Comparison of ENCODE assay signal across 24 cellular contexts in the genomic region with DNA sequence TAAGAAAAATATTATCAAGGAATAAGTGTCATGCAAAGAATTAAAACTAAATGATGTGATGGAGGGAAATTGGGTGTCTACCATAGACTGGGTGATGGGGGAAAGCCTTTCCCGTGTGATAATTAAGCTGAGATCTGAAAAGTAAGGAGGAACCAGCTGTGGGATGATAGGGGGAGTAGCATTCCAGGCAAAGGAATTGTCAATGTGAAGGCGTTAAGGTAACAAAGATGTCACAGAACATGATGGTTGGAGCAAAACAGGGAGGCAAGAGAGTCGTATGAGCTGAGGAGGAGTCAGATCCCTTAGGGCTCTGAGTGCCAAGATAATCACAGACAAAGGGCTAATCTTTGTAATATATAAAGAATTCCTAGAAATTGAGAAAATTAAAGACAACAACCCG.
DNase-seq lines count a peak whose midpoint lies in the region; ATAC-seq and TF ChIP-seq lines count a peak whose summit lies in the region.
"Had no signal": no experiment of that assay in that cellular context is flagged by ENCODE, and none has a peak within 500 bp of the region (broad histone marks: within the 10 kb centered on the region; RNA-seq: fewer than 3 reads in every experiment).

No MANE protein-coding gene starts in this region.

- no peak for DNase-seq in natural killer cell treated with Interleukin-12 subunit alpha and Interleukin-12 subunit beta and Interleukin-15 and Interleukin-18, amount 100 ng/mL, for 72 hours (ENCODE audit: low spot score)
- DNase-seq in natural killer cell (no peak), NCI-H774 (lab: John Stamatoyannopoulos, UW) (no peak), OCI-M1 (lab: John Stamatoyannopoulos, UW) (no peak), NCI-H1417 treated with DMSO at 0.1 percent for 48 hours (lab: John Stamatoyannopoulos, UW) (no peak)
- DNase-seq in activated T-helper 2 cell treated with anti-CD3 and anti-CD28 coated beads, Interferon-gamma antibody, Interleukin-2, Interleukin-4, amounts not matched to agents 10 μg/mL and 5 μg/mL and 100 μg/mL, durations not matched to agents 14 hours and 24 hours and 36 hours (ENCODE audit: low spot score) = no peak
- DNase-seq: 8988T; ACHN; BE2C; C1 segment of cervical spinal cord; CD4-positive, alpha-beta memory T cell; CD4-positive, CD25-positive, alpha-beta regulatory T cell; CD8-positive, alpha-beta memory T cell; COR-L47; DMS 273 treated with DMSO at 0.1 percent for 48 hours; DMS153; DMS53; DMS79; DND-41; EL; GDM1 had no signal

- H3K9me3 Mint-ChIP-seq in natural killer cell treated with Interleukin-12 subunit alpha and Interleukin-12 subunit beta and Interleukin-15 and Interleukin-18, amount 100 ng/mL, for 72 hours = peaks cover 4% of the 10 kb centered on the region
- H3K9me3 Mint-ChIP-seq in natural killer cell (no peaks in the 10 kb centered on the region), nephron (no peaks in the 10 kb centered on the region)
- H3K9me3 Mint-ChIP-seq in activated T-helper 2 cell treated with anti-CD3 and anti-CD28 coated beads, Interferon-gamma antibody, Interleukin-2, Interleukin-4, amounts not matched to agents 10 μg/mL and 5 μg/mL and 100 μg/mL, durations not matched to agents 14 hours and 24 hours and 36 hours = peaks cover 3% of the 10 kb centered on the region
- H3K9me3 Mint-ChIP-seq: CD4-positive, alpha-beta memory T cell; CD8-positive, alpha-beta memory T cell had no signal

- peak overlapping the region; percentile 91 to 93 for H3K27ac Mint-ChIP-seq in natural killer cell treated with Interleukin-12 subunit alpha and Interleukin-12 subunit beta and Interleukin-15 and Interleukin-18, amount 100 ng/mL, for 72 hours
- H3K27ac Mint-ChIP-seq in natural killer cell = no peak overlapping the region
- peak overlapping the region; percentile 1 for H3K27ac Mint-ChIP-seq in activated T-helper 2 cell treated with anti-CD3 and anti-CD28 coated beads, Interferon-gamma antibody, Interleukin-2, Interleukin-4, amounts not matched to agents 10 μg/mL and 5 μg/mL and 100 μg/mL, durations not matched to agents 14 hours and 24 hours and 36 hours
- peak overlapping the region; percentile 4 to 90 (median 57) for H3K27ac Mint-ChIP-seq in nephron
- H3K27ac Mint-ChIP-seq: CD14-positive monocyte; CD4-positive, CD25-positive, alpha-beta regulatory T cell; CD8-positive, alpha-beta memory T cell had no signal

- no peak overlapping the region for H3K4me3 Mint-ChIP-seq in natural killer cell treated with Interleukin-12 subunit alpha and Interleukin-12 subunit beta and Interleukin-15 and Interleukin-18, amount 100 ng/mL, for 72 hours
- H3K4me3 Mint-ChIP-seq in natural killer cell (no peak overlapping the region), nephron (no peak overlapping the region)
- H3K4me3 Mint-ChIP-seq in activated T-helper 2 cell treated with anti-CD3 and anti-CD28 coated beads, Interferon-gamma antibody, Interleukin-2, Interleukin-4, amounts not matched to agents 10 μg/mL and 5 μg/mL and 100 μg/mL, durations not matched to agents 14 hours and 24 hours and 36 hours (ENCODE audit: low read depth) = no peak overlapping the region
- H3K4me3 Mint-ChIP-seq: CD14-positive monocyte; CD4-positive, CD25-positive, alpha-beta regulatory T cell; CD8-positive, alpha-beta memory T cell had no signal

- intact Hi-C loops in natural killer cell (cut with micrococcal nuclease) = no loop called here
- intact Hi-C loops in activated T-helper 2 cell treated with anti-CD3 and anti-CD28 coated beads, Interferon-gamma antibody, Interleukin-2, Interleukin-4, amounts not matched to agents 10 μg/mL and 5 μg/mL and 100 μg/mL, durations not matched to agents 14 hours and 24 hours and 36 hours (cut with micrococcal nuclease) = loop anchor here (5.0 kb wide), 1 partner anchor 148 kb away; no protein-coding TSS in a partner anchor

- H3K27me3 Mint-ChIP-seq in natural killer cell treated with Interleukin-12 subunit alpha and Interleukin-12 subunit beta and Interleukin-15 and Interleukin-18, amount 100 ng/mL, for 72 hours = no peaks in the 10 kb centered on the region
- H3K27me3 Mint-ChIP-seq in natural killer cell (ENCODE audit: low read depth in 2 of 2) = no peaks in the 10 kb centered on the region
- H3K27me3 Mint-ChIP-seq in activated T-helper 2 cell treated with anti-CD3 and anti-CD28 coated beads, Interferon-gamma antibody, Interleukin-2, Interleukin-4, amounts not matched to agents 10 μg/mL and 5 μg/mL and 100 μg/mL, durations not matched to agents 14 hours and 24 hours and 36 hours (ENCODE audit: low read depth) = no peaks in the 10 kb centered on the region
- peaks cover 3% of the 10 kb centered on the region for H3K27me3 Mint-ChIP-seq in nephron (ENCODE audit: low read depth)
- H3K27me3 Mint-ChIP-seq: CD4-positive, alpha-beta memory T cell; CD4-positive, CD25-positive, alpha-beta regulatory T cell had no signal

- no peak for TF ChIP-seq CTCF in natural killer cell (IDR thresholded peaks at IDR 0.05)
- TF ChIP-seq CTCF in nephron (IDR thresholded peaks at IDR 0.05; ENCODE audit: unreplicated experiment in 3 of 3) = no peak

- peaks cover 44 to 50% of the 10 kb centered on the region in 2 donors for H3K4me1 Mint-ChIP-seq in natural killer cell treated with Interleukin-12 subunit alpha and Interleukin-12 subunit beta and Interleukin-15 and Interleukin-18, amount 100 ng/mL, for 72 hours (ENCODE audit: low read depth in 2 of 2)
- H3K4me1 Mint-ChIP-seq in natural killer cell (peaks cover 27 to 35% of the 10 kb centered on the region in 2 donors), nephron (peaks cover 8% of the 10 kb centered on the region)
- peaks cover 36% of the 10 kb centered on the region for H3K4me1 Mint-ChIP-seq in activated T-helper 2 cell treated with anti-CD3 and anti-CD28 coated beads, Interferon-gamma antibody, Interleukin-2, Interleukin-4, amounts not matched to agents 10 μg/mL and 5 μg/mL and 100 μg/mL, durations not matched to agents 14 hours and 24 hours and 36 hours (ENCODE audit: low read depth)
- H3K4me1 Mint-ChIP-seq: CD14-positive monocyte had no signal

- ATAC-seq in natural killer cell treated with Interleukin-12 subunit alpha and Interleukin-12 subunit beta and Interleukin-15 and Interleukin-18, amount 100 ng/mL, for 72 hours = no peak
- ATAC-seq in natural killer cell = no peak
- ATAC-seq: GM12878 had no signal

- peaks cover 17% of the 10 kb centered on the region for H3K36me3 Mint-ChIP-seq in natural killer cell treated with Interleukin-12 subunit alpha and Interleukin-12 subunit beta and Interleukin-15 and Interleukin-18, amount 100 ng/mL, for 72 hours
- H3K36me3 Mint-ChIP-seq in natural killer cell (no peaks in the 10 kb centered on the region), nephron (ENCODE audit: low read depth) (no peaks in the 10 kb centered on the region)
- H3K36me3 Mint-ChIP-seq in activated T-helper 2 cell treated with anti-CD3 and anti-CD28 coated beads, Interferon-gamma antibody, Interleukin-2, Interleukin-4, amounts not matched to agents 10 μg/mL and 5 μg/mL and 100 μg/mL, durations not matched to agents 14 hours and 24 hours and 36 hours (ENCODE audit: low read depth) = peaks cover 7% of the 10 kb centered on the region
- H3K36me3 Mint-ChIP-seq: CD14-positive monocyte; CD4-positive, alpha-beta memory T cell; CD4-positive, CD25-positive, alpha-beta regulatory T cell had no signal

Comparison
In these comparisons a context has a peak if more than half of its experiments do, and no peak if none do; other contexts are left out.
1. H3K27ac Mint-ChIP-seq: peak in natural killer cell treated with Interleukin-12 subunit alpha and Interleukin-12 subunit beta and Interleukin-15 and Interleukin-18, amount 100 ng/mL, for 72 hours (2 of 2), activated T-helper 2 cell treated with anti-CD3 and anti-CD28 coated beads, Interferon-gamma antibody, Interleukin-2, Interleukin-4, amounts not matched to agents 10 μg/mL and 5 μg/mL and 100 μg/mL, durations not matched to agents 14 hours and 24 hours and 36 hours (single experiment) and nephron (3 of 3); none in natural killer cell (0 of 2).